Comparison of ENCODE assay signal across 26 cellular contexts in genomic region chr3:40810813-40811212, GRCh38.
DNase-seq lines count a peak whose midpoint lies in the region; ATAC-seq, FAIRE-seq and TF ChIP-seq lines count a peak whose summit lies in the region.
"Had no signal": no experiment of that assay in that cellular context is flagged by ENCODE, and none has a peak within 500 bp of the region (broad histone marks: within the 10 kb centered on the region; RNA-seq: fewer than 3 reads in every experiment).

No MANE protein-coding gene starts in this region.

- H3K27ac ChIP-seq in OCI-LY1 (ENCODE audit: low read depth, low read length, poor library complexity, severe bottlenecking): no peak overlapping the region
- H3K27ac ChIP-seq: A549, BLaER1 had no signal

- no peaks in the 10 kb centered on the region for H3K4me1 ChIP-seq in OCI-LY1 (ENCODE audit: insufficient read depth, low read length, severe bottlenecking)
- H3K4me1 ChIP-seq: A549, BE2C, BLaER1 had no signal

- H3K4me1 Mint-ChIP-seq in stimulated activated memory B cell treated with anti-CD40 and anti-IgM and Interleukin-4, amounts not matched to agents 10 μg/mL and 1 μg/mL and 100 μg/mL, for 72 hours: no peaks in the 10 kb centered on the region
- H3K4me1 Mint-ChIP-seq: CD14-positive monocyte; CD4-positive, alpha-beta memory T cell; CD4-positive, CD25-positive, alpha-beta regulatory T cell; CD8-positive, alpha-beta memory T cell had no signal

- FAIRE-seq in frontal cortex (lab: Jason Lieb, UNC): peak; percentile 74
- FAIRE-seq: A549, GM12878, GM12892, GM18507 had no signal

- H3K36me3 Mint-ChIP-seq in stimulated activated memory B cell treated with anti-CD40 and anti-IgM and Interleukin-4, amounts not matched to agents 10 μg/mL and 1 μg/mL and 100 μg/mL, for 72 hours: peaks cover 11% of the 10 kb centered on the region
- H3K36me3 Mint-ChIP-seq: CD14-positive monocyte; CD4-positive, alpha-beta memory T cell; CD4-positive, CD25-positive, alpha-beta regulatory T cell; CD8-positive, alpha-beta memory T cell had no signal

- H3K79me2 ChIP-seq in OCI-LY1 (ENCODE audit: insufficient read depth, low read length): no peaks in the 10 kb centered on the region

- no peaks in the 10 kb centered on the region for H4K20me1 ChIP-seq in OCI-LY1 (ENCODE audit: insufficient read depth, low read length)
- H4K20me1 ChIP-seq: BLaER1 had no signal

- H2AFZ ChIP-seq in OCI-LY1 (ENCODE audit: low read length): 0 out of 2 replicates have a peak overlapping the region, but pooled peaks have one; percentile 55

- H3K9ac ChIP-seq in OCI-LY1 (ENCODE audit: low read length): no peak overlapping the region
- H3K9ac ChIP-seq: BLaER1 had no signal

- no peak overlapping the region for H3K4me3 ChIP-seq in OCI-LY1 (ENCODE audit: low read depth, low read length, poor library complexity, severe bottlenecking)
- H3K4me3 ChIP-seq: A549, BLaER1, GM12878 had no signal

- ATAC-seq in stimulated activated memory B cell treated with anti-CD40 and anti-IgM and Interleukin-4, amounts not matched to agents 10 μg/mL and 1 μg/mL and 100 μg/mL, for 72 hours: no peak
- no peak for ATAC-seq in GM21381 (IDR thresholded peaks at IDR 0.05; ENCODE audit: unreplicated experiment)
- ATAC-seq: A549, GM12878 had no signal

- H3K9me3 ChIP-seq in OCI-LY1 (ENCODE audit: low read length): no peaks in the 10 kb centered on the region; the same call in 1 of the 2 replicates
- H3K9me3 ChIP-seq: BE2C had no signal

- H3K36me3 ChIP-seq in OCI-LY1 (ENCODE audit: insufficient read depth, low read length): no peaks in the 10 kb centered on the region
- H3K36me3 ChIP-seq: BE2C, BLaER1 had no signal

- no peak overlapping the region for H3K4me2 ChIP-seq in OCI-LY1 (ENCODE audit: low read length)
- H3K4me2 ChIP-seq: A549, BLaER1 had no signal

- no peaks in the 10 kb centered on the region for H3F3A ChIP-seq in OCI-LY1 (ENCODE audit: insufficient read depth, low read length)

- no peak for TF ChIP-seq CTCF in OCI-LY1 (IDR thresholded peaks at IDR 0.05; ENCODE audit: low read length)

- no peak overlapping the region for H3K27ac Mint-ChIP-seq in stimulated activated memory B cell treated with anti-CD40 and anti-IgM and Interleukin-4, amounts not matched to agents 10 μg/mL and 1 μg/mL and 100 μg/mL, for 72 hours
- H3K27ac Mint-ChIP-seq: CD14-positive monocyte; CD4-positive, alpha-beta memory T cell; CD4-positive, CD25-positive, alpha-beta regulatory T cell; CD8-positive, alpha-beta memory T cell had no signal

- peaks cover 21% of the 10 kb centered on the region for H3K9me3 Mint-ChIP-seq in stimulated activated memory B cell treated with anti-CD40 and anti-IgM and Interleukin-4, amounts not matched to agents 10 μg/mL and 1 μg/mL and 100 μg/mL, for 72 hours

- H3K9me2 ChIP-seq in OCI-LY1 (ENCODE audit: low read depth, low read length): no peaks in the 10 kb centered on the region

- no peak for DNase-seq in frontal cortex (ENCODE audit: low spot score in 2 of 2)
- DNase-seq in NCI-H2029 (lab: John Stamatoyannopoulos, UW): no peak
- DNase-seq: 8988T; ACHN; BE2C; C1 segment of cervical spinal cord; CD4-positive, alpha-beta memory T cell; CD4-positive, CD25-positive, alpha-beta regulatory T cell; CD8-positive, alpha-beta memory T cell; COR-L47; DMS 273 treated with DMSO at 0.1 percent for 48 hours; DMS153; DMS53; DMS79; DND-41; EL; GDM1 had no signal

- no peaks in the 10 kb centered on the region; the same call in 1 of the 2 replicates for H3K27me3 ChIP-seq in OCI-LY1 (ENCODE audit: insufficient read depth, low read length)
- H3K27me3 ChIP-seq: BE2C, BLaER1 had no signal

- H3K4me3 Mint-ChIP-seq in stimulated activated memory B cell treated with anti-CD40 and anti-IgM and Interleukin-4, amounts not matched to agents 10 μg/mL and 1 μg/mL and 100 μg/mL, for 72 hours: no peak overlapping the region
- H3K4me3 Mint-ChIP-seq: CD14-positive monocyte; CD4-positive, alpha-beta memory T cell; CD4-positive, CD25-positive, alpha-beta regulatory T cell; CD8-positive, alpha-beta memory T cell had no signal

- H3K27me3 Mint-ChIP-seq in stimulated activated memory B cell treated with anti-CD40 and anti-IgM and Interleukin-4, amounts not matched to agents 10 μg/mL and 1 μg/mL and 100 μg/mL, for 72 hours: peaks cover 12% of the 10 kb centered on the region
